Comparison of ENCODE assay signal across 10 cellular contexts in genomic region chr14:87994974-87995373, GRCh38. TPM values are rescaled to one million over a fixed set of nuclear protein-coding genes. Genes with fewer than 3 reads are reported as not detected.
A peak's percentile ranks its signal among the peaks of the same experiment; 100 is the strongest.
DNase-seq lines count a peak whose midpoint lies in the region; ATAC-seq and TF ChIP-seq lines count a peak whose summit lies in the region.
"Had no signal": no experiment of that assay in that cellular context is flagged by ENCODE, and none has a peak within 500 bp of the region (broad histone marks: within the 10 kb centered on the region; RNA-seq: fewer than 3 reads in every experiment).

No MANE protein-coding gene starts in this region.

- no peak overlapping the region for H3K4me3 ChIP-seq in stomach
- no peak overlapping the region for H3K4me3 ChIP-seq in breast epithelium
- H3K4me3 ChIP-seq: BLaER1 treated with 17β-estradiol and CSF1 and Interleukin-3, amounts not matched to agents 10 nM and 100 nM; PC-9 had no signal

- H3K27me3 ChIP-seq in stomach (no peaks in the 10 kb centered on the region), breast epithelium (no peaks in the 10 kb centered on the region)

- H3K27ac ChIP-seq in stomach (peak overlapping the region in 4 of 5 donors; percentile 42 to 97 (median 83)), breast epithelium (no peak overlapping the region)
- H3K27ac ChIP-seq: PC-9 had no signal

- H3K9me3 Mint-ChIP-seq in activated naive CD4-positive, alpha-beta T cell treated with anti-CD3 and anti-CD28 coated beads, Interleukin-2, amount 50 U/mL, for 72 hours, result peaks cover 0 to 4% of the 10 kb centered on the region in 2 donors

- TF ChIP-seq CTCF in stomach (IDR thresholded peaks at IDR 0.05) (no peak), breast epithelium (IDR thresholded peaks at IDR 0.05) (no peak)

- peak; percentile 33 for ATAC-seq in HG03045 (IDR thresholded peaks at IDR 0.05; ENCODE audit: unreplicated experiment)
- ATAC-seq in activated naive CD4-positive, alpha-beta T cell treated with anti-CD3 and anti-CD28 coated beads, Interleukin-2, amount 50 U/mL, for 72 hours, result peak in 1 of 2 donors; percentile 53

- H3K36me3 ChIP-seq in stomach (no peaks in the 10 kb centered on the region), breast epithelium (no peaks in the 10 kb centered on the region)
- H3K36me3 ChIP-seq: BLaER1 treated with 17β-estradiol and CSF1 and Interleukin-3, amounts not matched to agents 10 nM and 100 nM had no signal

- H3K4me1 ChIP-seq in stomach (peaks cover 0 to 44% (median 28%) of the 10 kb centered on the region in 4 donors), breast epithelium (no peaks in the 10 kb centered on the region)

- no peak for TF ChIP-seq POLR2A in stomach (IDR thresholded peaks at IDR 0.05)
- TF ChIP-seq POLR2A in breast epithelium (IDR thresholded peaks at IDR 0.05), result no peak

- intact Hi-C loops in stomach (cut with DNase I; ENCODE audit: low total_unique reads), result no loop called here
- intact Hi-C loops in breast epithelium (cut with DNase I; ENCODE audit: low total_unique reads), result no loop called here

- H3K9me3 ChIP-seq in stomach, result no peaks in the 10 kb centered on the region
- H3K9me3 ChIP-seq in breast epithelium, result no peaks in the 10 kb centered on the region

- 70 to 88% (median 83%) methylated on average over 6 of the region's 6 CpGs for WGBS in stomach, 5 donors

- peak; percentile 41 for DNase-seq in activated naive CD4-positive, alpha-beta T cell treated with Interleukin-2 at 50 U/mL for 16 hours
- no peak for DNase-seq in activated naive CD4-positive, alpha-beta T cell (lab: John Stamatoyannopoulos, UW)
- DNase-seq in activated naive CD4-positive, alpha-beta T cell treated with anti-CD3 and anti-CD28 coated beads, Interleukin-2, amount 50 U/mL, for 72 hours (ENCODE audit: low spot score in 2 of 2), result peak in 1 of 2 donors; percentile 62
- DNase-seq in stomach (no peak), breast epithelium (ENCODE audit: low spot score in 2 of 2) (no peak), NCI-H2196 (lab: John Stamatoyannopoulos, UW; ENCODE audit: unreplicated experiment) (no peak), NCI-H226 (no peak)
- DNase-seq: PC-9 had no signal

- TF ChIP-seq EP300 in stomach (IDR thresholded peaks at IDR 0.05), result no peak

- peaks cover 6 to 18% of the 10 kb centered on the region in 2 donors for H3K36me3 Mint-ChIP-seq in activated naive CD4-positive, alpha-beta T cell treated with anti-CD3 and anti-CD28 coated beads, Interleukin-2, amount 50 U/mL, for 72 hours

- peak overlapping the region; percentile 66 to 95 for H3K27ac Mint-ChIP-seq in activated naive CD4-positive, alpha-beta T cell treated with anti-CD3 and anti-CD28 coated beads, Interleukin-2, amount 50 U/mL, for 72 hours

RNA-seq across cellular contexts. Expression of gene GALC, which starts 2.0 kb away (rescaled TPM):
- total RNA-seq in activated naive CD4-positive, alpha-beta T cell treated with anti-CD3 and anti-CD28 coated beads, Interleukin-2, amount 50 U/mL, for 72 hours, result 10 to 100 TPM; 14.9 to 17.7 TPM
- total RNA-seq in stomach, result 10 to 100 TPM in 4 of 5 donors, 1 to 10 TPM in 1; 2.3 to 50.4 (median 32.0) TPM
- polyA plus RNA-seq in stomach, result 1 to 10 TPM; 2.3 to 9.0 (median 4.6) TPM
- total RNA-seq in breast epithelium, result 10 to 100 TPM; 30.8 to 39.8 (median 37.3) TPM

RNA-seq across cellular contexts. Expression of gene GPR65, which starts 10.0 kb away (rescaled TPM):
- total RNA-seq in activated naive CD4-positive, alpha-beta T cell treated with anti-CD3 and anti-CD28 coated beads, Interleukin-2, amount 50 U/mL, for 72 hours, result 10 to 100 TPM; 13.8 to 15.2 TPM
- total RNA-seq in stomach (1 to 10 TPM in 2 of 5 donors, under 1 TPM in 1, not detected in 2; 0.58 to 2.6 (median 1.3) TPM), breast epithelium (1 to 10 TPM; 1.0 to 2.3 (median 1.1) TPM)
- 1 to 10 TPM in 1 of 3 donors, under 1 TPM in 2; 0.48 to 1.2 (median 1.00) TPM for polyA plus RNA-seq in stomach
- total RNA-seq: PC-9 had no signal

Comparison
In these comparisons a context has a peak if more than half of its experiments do, and no peak if none do; other contexts are left out.
1. H3K27ac ChIP-seq: peak in stomach (4 of 5); none in breast epithelium (0 of 2).
2. RNA of gene GPR65, which starts 10.0 kb away (total RNA-seq): 13.8 to 15.2 TPM in activated naive CD4-positive, alpha-beta T cell treated with anti-CD3 and anti-CD28 coated beads, Interleukin-2, amount 50 U/mL, for 72 hours; 1.0 to 2.3 TPM in breast epithelium and 0.58 to 2.6 TPM in stomach; every median in the first group is over 4 times any median in the second.